ENCODE assay signal across 11 cellular contexts in the genomic region with DNA sequence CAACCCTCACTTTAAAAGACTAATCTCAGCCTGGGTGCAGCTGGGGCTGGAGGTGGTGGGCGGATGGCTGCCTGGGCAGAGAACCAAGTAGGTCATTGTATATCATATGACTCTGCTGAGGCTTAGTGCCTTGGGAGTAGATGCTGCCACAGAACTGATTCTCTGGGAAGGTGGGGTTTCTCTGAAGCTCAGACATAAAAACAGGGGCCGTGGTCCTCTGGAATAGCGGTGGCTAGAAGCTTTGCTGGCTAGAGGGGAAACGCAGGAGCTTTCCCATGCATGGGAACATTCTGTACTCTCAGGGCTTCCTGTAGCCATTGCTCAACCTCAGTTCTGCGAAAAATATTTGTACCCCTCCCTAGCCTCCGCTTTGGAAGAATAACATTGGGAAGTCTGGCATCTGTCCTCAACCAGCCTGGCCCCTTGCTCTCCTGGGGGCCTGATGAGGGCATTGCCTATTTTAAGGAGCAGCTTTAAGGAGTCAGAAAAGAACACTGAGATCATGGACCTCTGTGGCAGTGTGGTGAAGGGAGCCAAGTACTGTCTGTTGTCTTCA. TPM values are rescaled to one million over a fixed set of nuclear protein-coding genes. Genes with fewer than 3 reads are reported as not detected.
DNase-seq lines count a peak whose midpoint lies in the region; ATAC-seq and TF ChIP-seq lines count a peak whose summit lies in the region.
"Had no signal": no experiment of that assay in that cellular context is flagged by ENCODE, and none has a peak within 500 bp of the region (broad histone marks: within the 10 kb centered on the region; RNA-seq: fewer than 3 reads in every experiment).

No MANE protein-coding gene starts in this region.

- peak overlapping the region; percentile 61 for H3K27ac ChIP-seq in muscle layer of duodenum (ENCODE audit: low read length)
- H3K27ac ChIP-seq in thyroid gland, result peak overlapping the region; percentile 24 to 57 (median 36)
- H3K27ac ChIP-seq in foreskin keratinocyte, result no peak overlapping the region

- H3K4me1 ChIP-seq in muscle layer of duodenum (ENCODE audit: control insufficient read depth in 1 of 2, insufficient read depth in 2 of 2, low read length in 2 of 2) (no peaks in the 10 kb centered on the region), thyroid gland (peaks cover 4 to 12% of the 10 kb centered on the region in 2 donors), foreskin keratinocyte (no peaks in the 10 kb centered on the region)

- DNase-seq in MG63 (peak; percentile 66), thyroid gland (peak; percentile 22 to 25), OCI-M1 (lab: John Stamatoyannopoulos, UW) (no peak), foreskin keratinocyte (no peak), NCI-H1436 treated with DMSO at 0.1 percent for 48 hours (lab: John Stamatoyannopoulos, UW) (no peak), erythroblast (lab: John Stamatoyannopoulos, UW) (no peak)
- DNase-seq: cortex of kidney, DND-41, midbrain had no signal

- WGBS in thyroid gland, 2 donors, result 63 to 72% methylated on average over 5 to 6 of the region's 6 CpGs

- H3K27me3 ChIP-seq in MG63 (no peaks in the 10 kb centered on the region), muscle layer of duodenum (ENCODE audit: low read depth, low read length) (no peaks in the 10 kb centered on the region), thyroid gland (no peaks in the 10 kb centered on the region), foreskin keratinocyte (peaks cover 52% of the 10 kb centered on the region)

- H3K4me3 ChIP-seq in MG63 (no peak overlapping the region), muscle layer of duodenum (ENCODE audit: low read depth in 1 of 2, low read length in 2 of 2) (no peak overlapping the region), thyroid gland (replicated peaks in 1 of 3) (no peak overlapping the region)

- intact Hi-C loops in thyroid gland (cut with DNase I), result no loop called here

- ATAC-seq in esophagus mucosa (peak; percentile 29), foreskin keratinocyte (no peak)

- no peak for TF ChIP-seq POLR2A in thyroid gland (IDR thresholded peaks at IDR 0.05)
- no peak for TF ChIP-seq POLR2A in erythroblast (IDR thresholded peaks at IDR 0.05; ENCODE audit: low read length)

- H3K9me3 ChIP-seq in MG63, result no peaks in the 10 kb centered on the region
- no peaks in the 10 kb centered on the region for H3K9me3 ChIP-seq in muscle layer of duodenum (ENCODE audit: control insufficient read depth in 1 of 2, low read length in 2 of 2)
- H3K9me3 ChIP-seq in thyroid gland, result no peaks in the 10 kb centered on the region

- TF ChIP-seq CTCF in thyroid gland (IDR thresholded peaks at IDR 0.05) (no peak), foreskin keratinocyte (conservative IDR thresholded peaks at IDR 0.05) (no peak)

- H3K36me3 ChIP-seq in MG63 (no peaks in the 10 kb centered on the region), muscle layer of duodenum (ENCODE audit: control insufficient read depth in 1 of 2, insufficient read depth in 2 of 2, low read length in 2 of 2) (peaks cover 0 to 3% of the 10 kb centered on the region in 2 donors), thyroid gland (no peaks in the 10 kb centered on the region)

RNA-seq across cellular contexts. Expression of gene TIMP4, which starts 14.7 kb away (rescaled TPM):
- total RNA-seq in MG63 (2014; rRNA removed; shearing (Covaris generic); ENCODE audit: low replicate concordance), result 0.10 TPM in 1 of 2 replicates, not detected in the other
- total RNA-seq in esophagus mucosa (1.2 TPM), thyroid gland (10 to 100 TPM; 25.4 to 35.3 (median 32.6) TPM), foreskin keratinocyte (0.14 TPM in 1 of 2 replicates, not detected in the other)
- polyA plus RNA-seq in foreskin keratinocyte, result 0.09 and 0.13 TPM in 2 replicates

Comparison
In these comparisons a context has a peak if more than half of its experiments do, and no peak if none do; other contexts are left out.
1. DNase-seq: peak in MG63 (single experiment) and thyroid gland (2 of 2); none in OCI-M1 (single experiment), foreskin keratinocyte (0 of 2), NCI-H1436 treated with DMSO at 0.1 percent for 48 hours (single experiment) and erythroblast (0 of 2).
2. RNA of gene TIMP4, which starts 14.7 kb away (total RNA-seq): 25.4 to 35.3 TPM in thyroid gland; 1.2 TPM in esophagus mucosa (single experiment), 0.10 TPM in MG63 and 0.14 TPM in foreskin keratinocyte; every median in the first group is over 10 times any median in the second.